In genomic region chr2:1557467-1557820, GRCh38 we compare ENCODE assay signal across 23 cellular contexts.
A peak's percentile ranks its signal among the peaks of the same experiment; 100 is the strongest.
DNase-seq lines count a peak whose midpoint lies in the region; ATAC-seq, FAIRE-seq and TF ChIP-seq lines count a peak whose summit lies in the region.
"Had no signal": no experiment of that assay in that cellular context is flagged by ENCODE, and none has a peak within 500 bp of the region (broad histone marks: within the 10 kb centered on the region; RNA-seq: fewer than 3 reads in every experiment).

No MANE protein-coding gene starts in this region.

- no peak overlapping the region for H3K4me2 ChIP-seq in HepG2 (ENCODE audit: low read depth, low read length)

- H3K4me1 ChIP-seq in right cardiac atrium (ENCODE audit: control insufficient read depth, insufficient read depth, low read length) (no peaks in the 10 kb centered on the region), HepG2 (ENCODE audit: insufficient read depth, low read length) (no peaks in the 10 kb centered on the region), testis (no peaks in the 10 kb centered on the region), left lung (no peaks in the 10 kb centered on the region)
- H3K4me1 ChIP-seq: HAP-1 had no signal

- POLR2A ChIA-PET in HepG2 (lab: Yijun Ruan, JAX) = no interaction called here

- H3K27ac ChIP-seq in right cardiac atrium (ENCODE audit: low read length) (no peak overlapping the region), HepG2 (ENCODE audit: extremely low read length, insufficient read depth, low read length) (no peak overlapping the region), testis (no peak overlapping the region), left lung (no peak overlapping the region)

- in situ Hi-C loops in HepG2 (cut with HindIII; ENCODE audit: extremely low pct_ligation_motif_present, low pct_unique_long_range_greater_than_20kb) = no loop called here

- DNase-seq in cardiac septum (ENCODE audit: low spot score) (peak; percentile 57), right cardiac atrium (no peak), NCI-H2171 treated with DMSO at 0.1 percent for 48 hours (lab: John Stamatoyannopoulos, UW) (peak; percentile 47), HepG2 (ENCODE audit: low spot score) (no peak), testis (no peak), left lung (no peak), NCI-H2227 (lab: John Stamatoyannopoulos, UW; ENCODE audit: unreplicated experiment) (no peak)
- DNase-seq: 8988T; C1 segment of cervical spinal cord; Caco-2; CD8-positive, alpha-beta T cell; GOT3; KBM-7; NCI-H1105 treated with DMSO at 0.1 percent for 48 hours; NCI-H146; NCI-H1930; NCI-H226; NCI-H510A; NCI-H69; RPMI8226 had no signal

- CTCF ChIA-PET in HepG2 (lab: Yijun Ruan, JAX; ENCODE audit: low intra/inter-chr PET ratio, low total read pairs) = no interaction called here

- no TSS peak for BruUV-seq in HepG2 (replicated peaks; lab: Mats Ljungman, UMichigan)

- TF ChIP-seq RAD21 in HepG2 (CRISPR knock-in tag; IDR thresholded peaks at IDR 0.05) = no peak

- no peaks in the 10 kb centered on the region for H3K9me3 ChIP-seq in right cardiac atrium (ENCODE audit: control insufficient read depth, low read length)
- no peaks in the 10 kb centered on the region for H3K9me3 ChIP-seq in HepG2 (ENCODE audit: low read length)
- no peaks in the 10 kb centered on the region for H3K9me3 ChIP-seq in testis
- H3K9me3 ChIP-seq in left lung = no peaks in the 10 kb centered on the region
- H3K9me3 ChIP-seq: Caco-2, HAP-1 had no signal

- no peaks in the 10 kb centered on the region; the same call in 1 of the 2 replicates for H4K20me1 ChIP-seq in HepG2 (ENCODE audit: insufficient read depth, low read length)

- H3K36me3 ChIP-seq in HepG2 (replicated peaks in 1 of 2; ENCODE audit: control insufficient read depth in 1 of 2, insufficient read depth in 2 of 2, low read length in 2 of 2) (no peaks in the 10 kb centered on the region), testis (ENCODE audit: low read depth, missing control alignments) (no peaks in the 10 kb centered on the region), left lung (no peaks in the 10 kb centered on the region)
- H3K36me3 ChIP-seq: HAP-1 had no signal

- no peak overlapping the region for H2AFZ ChIP-seq in HepG2 (ENCODE audit: low read length)

- FAIRE-seq in HepG2 (lab: Jason Lieb, UNC) = no peak
- FAIRE-seq: G401.6 had no signal

- H3K27me3 ChIP-seq in right cardiac atrium (ENCODE audit: control insufficient read depth, insufficient read depth) (no peaks in the 10 kb centered on the region), HepG2 (ENCODE audit: control insufficient read depth in 1 of 2, insufficient read depth in 2 of 2, low read length in 2 of 2) (peaks cover 8 to 67% of the 10 kb centered on the region in 2 experiments; a peak in 4 of 5 replicates), testis (no peaks in the 10 kb centered on the region), left lung (no peaks in the 10 kb centered on the region)

- H3K4me3 ChIP-seq in right cardiac atrium (ENCODE audit: low read length) (no peak overlapping the region), HepG2 (replicated peaks in 1 of 3; ENCODE audit: insufficient read depth in 1 of 3, low read depth in 2 of 3, low read length in 3 of 3) (no peak overlapping the region), testis (peak overlapping the region; percentile 12 to 16), left lung (no peak overlapping the region)
- H3K4me3 ChIP-seq: HAP-1 had no signal

- TF ChIP-seq CTCF in HepG2 (CRISPR knock-in tag; IDR thresholded peaks at IDR 0.05) = no peak
- TF ChIP-seq CTCF in testis (IDR thresholded peaks at IDR 0.05) = no peak
- no peak for TF ChIP-seq CTCF in left lung (IDR thresholded peaks at IDR 0.05)

- TF ChIP-seq POLR2A in HepG2 (IDR thresholded peaks at IDR 0.05; ENCODE audit: insufficient read depth in 1 of 2, low read depth in 2 of 2, low read length in 2 of 2) = no peak
- TF ChIP-seq POLR2A in testis (IDR thresholded peaks at IDR 0.05) = no peak

- intact Hi-C loops in cardiac septum (cut with DNase I) (no loop called here), right cardiac atrium (cut with DNase I) (no loop called here), HepG2 (cut with micrococcal nuclease; ENCODE audit: unreplicated experiment) (no loop called here), testis (cut with DNase I; ENCODE audit: low total_unique reads) (no loop called here), left lung (cut with DNase I) (no loop called here)

- no peaks in the 10 kb centered on the region for H3K79me2 ChIP-seq in HepG2 (ENCODE audit: insufficient read depth, low read length)

- TF ChIP-seq EP300 in HepG2 (IDR thresholded peaks at IDR 0.05; ENCODE audit: low read depth in 2 of 2, low read length in 2 of 2) (no peak), HepG2 (CRISPR knock-in tag; IDR thresholded peaks at IDR 0.05; ENCODE audit: borderline replicate concordance) (no peak)

- WGBS in right cardiac atrium = 77% methylated on average over 11 of the region's 11 CpGs
- 20% methylated on average over 10 of the region's 11 CpGs for WGBS in HepG2 (ENCODE audit: low lambda C conversion rate)
- 75 to 77% methylated on average over 10 to 11 of the region's 11 CpGs for WGBS in testis, 2 donors

- no peak for ATAC-seq in right cardiac atrium
- ATAC-seq in HepG2 = no peak
- no peak for ATAC-seq in left lung
- ATAC-seq in HG03565 (IDR thresholded peaks at IDR 0.05; ENCODE audit: unreplicated experiment) = no peak
- ATAC-seq: CD8-positive, alpha-beta T cell had no signal

- no peak overlapping the region for H3K9ac ChIP-seq in HepG2 (ENCODE audit: insufficient read depth, low read depth, low read length)

TF ChIP-seq in HepG2, 621 proteins besides CTCF, POLR2A, EP300 and RAD21:
- TF ChIP-seq GABPA (IDR thresholded peaks at IDR 0.05; ENCODE audit: low read depth, low read length) (0 out of 2 replicates have a peak, but pooled peaks have one; percentile 11), GABPA (CRISPR knock-in tag; IDR thresholded peaks at IDR 0.05; ENCODE audit: low read depth) (no peak), ZSCAN22 (CRISPR knock-in tag; IDR thresholded peaks at IDR 0.05) (no peak), ZNF205 (CRISPR knock-in tag; IDR thresholded peaks at IDR 0.05) (no peak)
TF ChIP-seq in HepG2: peak in this region for 1.

Comparison
In these comparisons a context has a peak if more than half of its experiments do, and no peak if none do; other contexts are left out.
1. DNase-seq: peak in cardiac septum (single experiment) and NCI-H2171 treated with DMSO at 0.1 percent for 48 hours (single experiment); none in right cardiac atrium (0 of 3), HepG2 (single experiment), testis (single experiment), left lung (0 of 2) and NCI-H2227 (single experiment).
2. H3K4me3 ChIP-seq: peak in testis (2 of 2); none in right cardiac atrium (single experiment), HepG2 (0 of 3) and left lung (0 of 2).